In the genomic region with DNA sequence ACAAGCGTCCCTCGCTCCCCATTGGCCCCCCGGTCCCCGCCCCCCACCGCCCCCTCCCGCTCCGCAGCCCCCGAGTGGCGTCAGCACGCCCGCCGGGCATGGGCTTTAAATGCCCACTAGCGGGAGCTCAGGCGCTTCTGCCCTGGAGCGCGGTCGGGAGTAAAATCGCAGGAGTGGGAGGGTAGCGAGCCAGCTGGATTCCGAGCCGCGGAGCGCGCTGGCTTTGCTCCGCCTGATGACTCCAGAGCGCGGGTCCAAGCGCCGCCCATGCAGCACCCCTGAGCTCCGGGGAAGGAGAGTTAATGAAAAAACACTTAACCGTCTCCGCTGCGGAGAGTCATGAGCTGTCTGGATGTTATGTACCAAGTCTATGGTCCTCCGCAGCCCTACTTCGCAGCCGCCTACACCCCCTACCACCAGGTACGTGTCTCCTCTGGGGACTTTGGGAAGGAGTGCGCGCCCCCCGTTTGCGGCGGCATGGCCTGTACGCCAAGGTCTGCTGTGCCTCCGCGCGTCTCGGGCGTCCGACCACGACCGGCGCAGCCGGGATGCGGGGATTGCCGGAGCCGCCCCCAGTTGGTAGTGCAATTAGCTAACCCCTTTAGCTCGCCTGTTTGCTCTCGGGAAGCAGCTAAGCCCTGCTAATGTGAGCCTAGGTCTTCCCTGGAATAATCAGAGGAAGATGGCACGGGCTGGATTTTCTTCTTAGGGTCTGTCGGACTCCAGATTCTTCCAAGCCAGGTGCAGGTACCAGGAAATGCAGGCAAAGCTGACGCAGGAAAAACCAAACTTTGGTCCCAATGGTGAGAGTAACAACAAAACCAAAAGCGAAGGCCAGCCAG, we compare ENCODE assay signal across 8 cellular contexts. TPM values are rescaled to one million over a fixed set of nuclear protein-coding genes. Genes with fewer than 3 reads are reported as not detected.
DNase-seq lines count a peak whose midpoint lies in the region; ATAC-seq, FAIRE-seq and TF ChIP-seq lines count a peak whose summit lies in the region.

A gene with protein sequence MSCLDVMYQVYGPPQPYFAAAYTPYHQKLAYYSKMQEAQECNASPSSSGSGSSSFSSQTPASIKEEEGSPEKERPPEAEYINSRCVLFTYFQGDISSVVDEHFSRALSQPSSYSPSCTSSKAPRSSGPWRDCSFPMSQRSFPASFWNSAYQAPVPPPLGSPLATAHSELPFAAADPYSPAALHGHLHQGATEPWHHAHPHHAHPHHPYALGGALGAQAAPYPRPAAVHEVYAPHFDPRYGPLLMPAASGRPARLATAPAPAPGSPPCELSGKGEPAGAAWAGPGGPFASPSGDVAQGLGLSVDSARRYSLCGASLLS (plus strand): TSS at position 134 of the 842 bp plus-strand sequence. CDS start 206 bp downstream, at position 340.

- no peaks in the 10 kb centered on the region for H3K9me3 Mint-ChIP-seq in nephron

- peak within 1 kb of the TSS; percentile 37 for H3K4me3 ChIP-seq in GM06990 (replicated peaks; ENCODE audit: low read depth, low read length)
- H3K4me3 ChIP-seq in fibroblast of the aortic adventitia (ENCODE audit: low read depth, low read length) = peak within 1 kb of the TSS; percentile 58

- peak; percentile 21 for ATAC-seq in HG02943 (IDR thresholded peaks at IDR 0.05; ENCODE audit: low read depth, unreplicated experiment)
- ATAC-seq in T-helper 17 cell = no peak

- H3K4me1 Mint-ChIP-seq in T-helper 17 cell = peaks cover 14% of the 10 kb centered on the region
- H3K4me1 Mint-ChIP-seq in nephron = peaks cover 29% of the 10 kb centered on the region

- H3K27me3 Mint-ChIP-seq in T-helper 17 cell (peaks cover 78% of the 10 kb centered on the region), nephron (ENCODE audit: low read depth) (peaks cover 99% of the 10 kb centered on the region)

- DNase-seq in GM06990 (ENCODE audit: extremely low read depth, insufficient read length) (peak; percentile 21), T-helper 17 cell (no peak), fibroblast of the aortic adventitia (ENCODE audit: low read depth) (peak; percentile 27), HUDEP-2 (lab: John Stamatoyannopoulos, UW; ENCODE audit: unreplicated experiment in 76 of 76) (no peak), GM19239 (ENCODE audit: insufficient read length, low spot score) (no peak), activated gamma-delta T cell (lab: John Stamatoyannopoulos, UW) (no peak)

- TF ChIP-seq CTCF in GM06990 (IDR thresholded peaks at IDR 0.05; ENCODE audit: insufficient read depth, low read length, poor library complexity, severe bottlenecking) = no peak
- peak; percentile 12 for TF ChIP-seq CTCF in fibroblast of the aortic adventitia (IDR thresholded peaks at IDR 0.05; ENCODE audit: insufficient read depth, low read length)
- TF ChIP-seq CTCF in nephron (IDR thresholded peaks at IDR 0.05; ENCODE audit: unreplicated experiment in 3 of 3) = peak in 2 of 3 experiments; percentile 17 to 34

- no peak for FAIRE-seq in GM19239 (lab: Jason Lieb, UNC)

- H3K4me3 Mint-ChIP-seq in T-helper 17 cell (peak within 1 kb of the TSS; percentile 69), nephron (peak within 1 kb of the TSS; percentile 84 to 92 (median 89))

- H3K27ac Mint-ChIP-seq in T-helper 17 cell (no peak within 1 kb of the TSS), nephron (peak within 1 kb of the TSS in 2 of 3 experiments; percentile 5 to 9)

- peaks cover 9% of the 10 kb centered on the region for H3K27me3 ChIP-seq in GM06990 (replicated peaks; ENCODE audit: control insufficient read depth, insufficient read depth, low read length)

- no peaks in the 10 kb centered on the region for H3K9me3 ChIP-seq in T-helper 17 cell (ENCODE audit: control insufficient read depth, low read length, poor library complexity, severe bottlenecking)

- H3K36me3 ChIP-seq in GM06990 (ENCODE audit: control insufficient read depth, insufficient read depth, low read length) = no peaks in the 10 kb centered on the region

- H3K36me3 Mint-ChIP-seq in T-helper 17 cell (ENCODE audit: low read depth) = peaks cover 5% of the 10 kb centered on the region
- no peaks in the 10 kb centered on the region for H3K36me3 Mint-ChIP-seq in nephron (ENCODE audit: low read depth)

RNA-seq across cellular contexts. Expression of the gene that starts here (rescaled TPM):
- not detected for total RNA-seq in T-helper 17 cell
- total RNA-seq in fibroblast of the aortic adventitia (ENCODE audit: low replicate concordance) = not detected in 2 replicates

Comparison
In these comparisons a context has a peak if more than half of its experiments do, and no peak if none do; other contexts are left out.
1. Peak in DNase-seq and H3K4me3 ChIP-seq in fibroblast of the aortic adventitia; RNA of the gene not detected or under 1 TPM.